In the genomic region with DNA sequence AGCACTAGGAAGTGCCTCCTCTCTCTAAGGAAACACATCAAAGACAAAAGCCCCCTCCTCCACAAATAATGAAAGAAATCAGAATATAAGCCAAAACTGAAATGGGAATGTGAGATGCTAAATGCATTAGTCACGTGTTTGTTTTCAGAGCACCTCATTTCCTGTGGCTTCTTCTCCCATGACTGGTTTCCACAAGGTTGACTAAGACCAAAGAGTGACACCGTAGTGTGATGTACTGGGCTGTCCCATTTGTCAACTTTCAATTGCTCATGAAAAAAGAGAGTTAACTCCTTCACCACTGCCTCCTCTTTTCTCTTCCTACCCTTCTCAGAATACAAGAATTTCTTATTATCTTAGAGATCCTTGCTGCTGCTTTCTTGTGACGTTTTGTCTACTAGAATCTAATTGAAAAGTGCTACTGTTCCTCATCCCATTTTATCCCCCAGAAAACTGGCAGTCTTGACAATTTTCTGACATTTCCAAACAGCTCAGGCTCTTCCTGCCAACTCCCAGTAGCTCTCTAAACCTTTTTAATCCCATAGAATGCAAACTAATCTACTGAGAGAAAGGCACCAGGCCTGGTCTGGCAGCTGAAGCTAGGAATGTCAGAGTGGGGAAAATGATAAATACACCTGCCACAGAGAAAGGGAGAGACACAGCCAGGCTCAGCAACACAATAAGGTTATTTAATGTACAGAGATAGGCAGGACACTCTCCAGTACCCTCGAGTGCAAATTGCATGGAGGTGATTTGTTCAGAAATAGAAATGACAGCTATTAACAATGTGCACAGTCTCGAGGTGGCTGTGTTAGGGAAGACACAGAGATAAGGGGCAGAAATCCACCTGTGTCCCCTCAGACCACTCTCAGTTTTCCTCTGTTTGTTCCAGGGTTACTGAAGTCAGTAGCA, we compare ENCODE assay signal across 1 cellular context.
TF ChIP-seq lines count a peak whose summit lies in the region.

No MANE protein-coding gene starts in this region.

TF ChIP-seq in GM23338, 12 proteins besides CTCF, POLR2A, EP300 and RAD21 (continued from another document):
- TF ChIP-seq STAT1 (IDR thresholded peaks at IDR 0.05; ENCODE audit: unreplicated experiment) (no peak), ZNF331 (CRISPR knock-in tag; IDR thresholded peaks at IDR 0.05; ENCODE audit: low read depth) (no peak), NANOG (IDR thresholded peaks at IDR 0.05; ENCODE audit: borderline replicate concordance) (no peak), ZNF114 (CRISPR knock-in tag; IDR thresholded peaks at IDR 0.05) (no peak), POLR2AphosphoS5 (IDR thresholded peaks at IDR 0.05; ENCODE audit: low read depth) (no peak)
TF ChIP-seq in GM23338: peak in this region for 0.
